21 cellular contexts compared by ENCODE assay signal in the genomic region with DNA sequence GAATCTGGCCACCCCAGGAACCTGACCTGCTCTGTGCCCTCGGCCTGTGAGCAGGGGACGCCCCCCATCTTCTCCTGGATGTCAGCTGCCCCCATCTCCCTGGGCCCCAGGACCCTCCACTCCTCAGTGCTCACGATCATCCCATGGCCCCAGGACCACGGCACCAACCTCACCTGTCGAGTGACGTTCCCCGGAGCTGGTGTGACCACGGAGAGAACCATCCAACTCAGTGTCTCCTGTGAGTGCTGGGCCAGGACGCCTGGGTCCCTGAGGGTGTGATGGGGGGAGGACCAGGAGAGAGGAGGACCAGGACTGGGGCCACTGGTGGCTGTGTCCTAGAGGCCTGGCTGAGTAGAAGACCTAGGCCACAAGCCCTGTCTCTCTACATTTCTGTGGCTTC. TPM values are rescaled to one million over a fixed set of nuclear protein-coding genes. Genes with fewer than 3 reads are reported as not detected.
DNase-seq lines count a peak whose midpoint lies in the region; ATAC-seq and TF ChIP-seq lines count a peak whose summit lies in the region.
"Had no signal": no experiment of that assay in that cellular context is flagged by ENCODE, and none has a peak within 500 bp of the region (broad histone marks: within the 10 kb centered on the region; RNA-seq: fewer than 3 reads in every experiment).

No MANE protein-coding gene starts in this region.

- H3K4me3 Mint-ChIP-seq in CD14-positive monocyte (peak overlapping the region; percentile 83 to 96), osteocyte (ENCODE audit: unreplicated experiment) (no peak overlapping the region)
- H3K4me3 Mint-ChIP-seq in dendritic cell treated with granulocyte-macrophage colony-stimulating factor and Interleukin-4, amounts not matched to agents 40 ng/mL and 50 ng/mL, for 4 days: peak overlapping the region; percentile 49
- H3K4me3 Mint-ChIP-seq: CD4-positive, alpha-beta memory T cell had no signal

- H3K36me3 Mint-ChIP-seq in CD14-positive monocyte: peaks cover 32 to 33% of the 10 kb centered on the region in 2 donors
- H3K36me3 Mint-ChIP-seq in dendritic cell treated with granulocyte-macrophage colony-stimulating factor and Interleukin-4, amounts not matched to agents 40 ng/mL and 50 ng/mL, for 4 days (ENCODE audit: low read depth): peaks cover 21% of the 10 kb centered on the region
- peaks cover 2% of the 10 kb centered on the region for H3K36me3 Mint-ChIP-seq in osteocyte (ENCODE audit: unreplicated experiment)
- H3K36me3 Mint-ChIP-seq: CD4-positive, alpha-beta memory T cell had no signal

- H3K27ac Mint-ChIP-seq in CD14-positive monocyte (peak overlapping the region in 6 of 7 donors; percentile 21 to 95 (median 92)), osteocyte (ENCODE audit: unreplicated experiment) (no peak overlapping the region)
- peak overlapping the region; percentile 95 for H3K27ac Mint-ChIP-seq in dendritic cell treated with granulocyte-macrophage colony-stimulating factor and Interleukin-4, amounts not matched to agents 40 ng/mL and 50 ng/mL, for 4 days
- H3K27ac Mint-ChIP-seq: CD4-positive, alpha-beta memory T cell had no signal

- DNase-seq in CD14-positive monocyte (ENCODE audit: low spot score) (no peak), GM12865 (ENCODE audit: low read depth) (no peak), osteocyte (ENCODE audit: extremely low spot score, unreplicated experiment) (peak; percentile 75), CD1c-positive myeloid dendritic cell (ENCODE audit: extremely low spot score) (no peak), NCI-H2227 treated with DMSO at 0.1 percent for 48 hours (lab: John Stamatoyannopoulos, UW) (no peak), left colon (no peak), NCI-H1105 (lab: John Stamatoyannopoulos, UW) (no peak)
- DNase-seq: Calu3; CD4-positive, alpha-beta memory T cell; COR-L47; DMS53; DMS79 treated with DMSO at 0.1 percent for 48 hours; GM23248; HCEC 1CT had no signal

- peak overlapping the region; percentile 67 for H3K4me3 ChIP-seq in GM12865 (ENCODE audit: low read depth, low read length)
- H3K4me3 ChIP-seq: GM12878, GM23248 had no signal

- no peak for TF ChIP-seq CTCF in CD14-positive monocyte (IDR thresholded peaks at IDR 0.05)
- no peak for TF ChIP-seq CTCF in GM12865 (IDR thresholded peaks at IDR 0.05; ENCODE audit: insufficient read depth, low read depth, low read length, missing control alignments)
- TF ChIP-seq CTCF in osteocyte (IDR thresholded peaks at IDR 0.05): no peak

- ATAC-seq in left colon: no peak
- ATAC-seq: GM12878 had no signal

- H3K4me1 Mint-ChIP-seq in CD14-positive monocyte (peaks cover 62% of the 10 kb centered on the region), osteocyte (ENCODE audit: unreplicated experiment) (no peaks in the 10 kb centered on the region)
- H3K4me1 Mint-ChIP-seq in dendritic cell treated with granulocyte-macrophage colony-stimulating factor and Interleukin-4, amounts not matched to agents 40 ng/mL and 50 ng/mL, for 4 days (ENCODE audit: low read depth): peaks cover 47% of the 10 kb centered on the region

- intact Hi-C loops in CD14-positive monocyte (cut with micrococcal nuclease): no loop called here
- intact Hi-C loops in dendritic cell treated with granulocyte-macrophage colony-stimulating factor and Interleukin-4, amounts not matched to agents 40 ng/mL and 50 ng/mL, for 4 days (cut with micrococcal nuclease): loop anchor here (2.0 kb wide), 1 partner anchor 13 kb away; a partner anchor contains a TSS
- intact Hi-C loops in left colon (cut with DNase I, micrococcal nuclease): no loop called here

- H3K27me3 Mint-ChIP-seq in CD14-positive monocyte (ENCODE audit: low read depth in 3 of 3): peaks cover 0 to 5% (median 0%) of the 10 kb centered on the region in 3 donors
- H3K27me3 Mint-ChIP-seq in dendritic cell treated with granulocyte-macrophage colony-stimulating factor and Interleukin-4, amounts not matched to agents 40 ng/mL and 50 ng/mL, for 4 days: no peaks in the 10 kb centered on the region
- no peaks in the 10 kb centered on the region for H3K27me3 Mint-ChIP-seq in osteocyte (ENCODE audit: unreplicated experiment)

- peaks cover 0 to 3% (median 0%) of the 10 kb centered on the region in 7 donors for H3K9me3 Mint-ChIP-seq in CD14-positive monocyte
- H3K9me3 Mint-ChIP-seq in dendritic cell treated with granulocyte-macrophage colony-stimulating factor and Interleukin-4, amounts not matched to agents 40 ng/mL and 50 ng/mL, for 4 days: no peaks in the 10 kb centered on the region
- H3K9me3 Mint-ChIP-seq in osteocyte (ENCODE audit: unreplicated experiment): peaks cover 25% of the 10 kb centered on the region
- H3K9me3 Mint-ChIP-seq: CD4-positive, alpha-beta memory T cell had no signal

RNA-seq across cellular contexts. Expression of a gene that starts 13.0 kb away (rescaled TPM):
- 100 to 1,000 TPM; 229 to 264 TPM for polyA plus RNA-seq in CD14-positive monocyte
- total RNA-seq in osteocyte (not detected in 2 replicates), left colon (1 to 10 TPM in 1 of 2 donors, under 1 TPM in 1; 0.98 to 2.9 TPM)
- total RNA-seq: A673, Calu3, GM23248, H1 had no signal
- polyA plus RNA-seq: BJ; CD4-positive, alpha-beta memory T cell had no signal

RNA-seq across cellular contexts. Expression of a gene that starts 39.0 kb away (rescaled TPM):
- not detected for polyA plus RNA-seq in CD14-positive monocyte
- total RNA-seq in osteocyte: not detected in 2 replicates
- total RNA-seq in left colon: not detected
- total RNA-seq: A172; A673; Calu3; CD4-positive, alpha-beta memory T cell; GM12878; GM23248; H1; H7 had no signal
- polyA plus RNA-seq: BJ; CD4-positive, alpha-beta memory T cell; GM12878; GM23248; H1 had no signal
